ENCODE assay signal across 18 cellular contexts in the genomic region with DNA sequence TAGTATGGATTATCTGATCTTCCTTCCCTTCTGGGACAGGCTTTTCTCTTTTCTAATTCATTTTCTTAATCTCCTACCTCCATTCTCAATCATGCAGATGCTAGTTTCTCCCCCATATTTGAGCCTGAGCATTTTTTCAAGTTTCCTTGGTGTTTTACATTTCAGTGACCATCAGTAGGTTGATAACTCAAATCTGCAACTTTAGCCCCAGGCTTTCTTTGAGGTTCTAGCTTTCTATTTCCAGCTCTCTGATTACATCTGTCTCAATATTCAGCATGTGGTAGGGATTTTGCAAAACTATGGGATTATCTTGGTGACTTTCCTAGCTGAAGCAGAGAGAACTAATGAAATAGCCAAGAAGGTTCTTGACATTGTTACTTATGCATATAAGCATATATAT.
"Had no signal": no experiment of that assay in that cellular context is flagged by ENCODE, and none has a peak within 500 bp of the region (broad histone marks: within the 10 kb centered on the region; RNA-seq: fewer than 3 reads in every experiment).

No MANE protein-coding gene starts in this region.

- H3K4me1 Mint-ChIP-seq: central memory CD8-positive, alpha-beta T cell had no signal

- H3K4me1 ChIP-seq: testis had no signal

- H3K27me3 ChIP-seq: gastroesophageal sphincter, sigmoid colon, testis, upper lobe of right lung had no signal

- H3K9me3 ChIP-seq: gastroesophageal sphincter, sigmoid colon, testis, upper lobe of right lung had no signal

- H3K27ac ChIP-seq: epithelial cell of prostate, gastroesophageal sphincter, sigmoid colon, testis, upper lobe of right lung had no signal

- ATAC-seq: gastroesophageal sphincter, natural killer cell, upper lobe of right lung had no signal

- H3K27ac Mint-ChIP-seq: activated T-helper 2 cell treated with anti-CD3 and anti-CD28 coated beads, Interferon-gamma antibody, Interleukin-2, Interleukin-4, amounts not matched to agents 10 μg/mL and 5 μg/mL and 100 μg/mL, durations not matched to agents 14 hours and 24 hours and 36 hours; natural killer cell; stimulated activated naive CD8-positive, alpha-beta T cell treated with anti-CD3 and anti-CD28 coated beads, Interleukin-15, Interleukin-2, amounts not matched to agents 100 ng/mL and 50 ng/mL, for 24 hours had no signal

- H3K9me3 Mint-ChIP-seq: activated T-helper 2 cell treated with anti-CD3 and anti-CD28 coated beads, Interferon-gamma antibody, Interleukin-2, Interleukin-4, amounts not matched to agents 10 μg/mL and 5 μg/mL and 100 μg/mL, durations not matched to agents 14 hours and 24 hours and 36 hours; brain; central memory CD8-positive, alpha-beta T cell; natural killer cell; stimulated activated naive CD8-positive, alpha-beta T cell treated with anti-CD3 and anti-CD28 coated beads, Interleukin-15, Interleukin-2, amounts not matched to agents 100 ng/mL and 50 ng/mL, for 24 hours had no signal

- H3K36me3 ChIP-seq: gastroesophageal sphincter, sigmoid colon, upper lobe of right lung had no signal

- H3K4me3 ChIP-seq: gastroesophageal sphincter, lung, sigmoid colon, testis, upper lobe of right lung had no signal

- H3K4me3 Mint-ChIP-seq: brain; central memory CD8-positive, alpha-beta T cell; natural killer cell; stimulated activated naive CD8-positive, alpha-beta T cell treated with anti-CD3 and anti-CD28 coated beads, Interleukin-15, Interleukin-2, amounts not matched to agents 100 ng/mL and 50 ng/mL, for 24 hours had no signal

- DNase-seq: activated naive CD4-positive, alpha-beta T cell treated with anti-CD3 and anti-CD28 coated beads, Interleukin-2, amount 50 U/mL, for 16 hours; amniotic stem cell; cortex of kidney; effector CD8-positive, alpha-beta T cell; natural killer cell; occipital lobe; sigmoid colon; stimulated activated CD4-positive, alpha-beta T cell treated with anti-CD3 and anti-CD28 coated beads, Interleukin-4, amount 100 ng/mL, for 24 hours; T-helper 2 cell; testis; upper lobe of right lung had no signal

- H3K27me3 Mint-ChIP-seq: central memory CD8-positive, alpha-beta T cell had no signal
